Comparison of ENCODE assay signal across 6 cellular contexts in the genomic region with DNA sequence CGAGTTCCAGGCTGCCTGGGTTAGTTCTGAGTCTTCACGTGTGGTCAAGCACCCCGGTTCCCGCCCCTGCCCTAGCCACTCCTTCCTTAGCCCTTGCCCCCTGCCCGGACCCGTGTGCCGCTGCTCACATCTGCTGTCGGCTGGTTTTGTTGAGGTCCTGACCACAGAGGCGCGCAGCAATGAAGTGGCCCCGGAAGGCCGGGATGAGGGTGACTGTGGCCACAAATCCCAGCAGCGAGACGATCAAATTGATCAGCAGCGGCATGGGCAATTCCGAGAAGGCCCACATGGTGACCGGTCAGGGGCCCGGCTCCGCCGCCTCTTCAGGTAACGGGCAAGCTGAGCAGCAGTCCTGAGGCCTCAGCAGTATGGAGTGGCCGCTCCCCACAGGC. TPM values are rescaled to one million over a fixed set of nuclear protein-coding genes. Genes with fewer than 3 reads are reported as not detected.
DNase-seq lines count a peak whose midpoint lies in the region; ATAC-seq and FAIRE-seq lines count a peak whose summit lies in the region.

No MANE protein-coding gene starts in this region.

- peaks cover 5% of the 10 kb centered on the region for H3K79me1 ChIP-seq in mesendoderm (ENCODE audit: low read length)

- peaks cover 5% of the 10 kb centered on the region for H3K4me1 ChIP-seq in mesendoderm (ENCODE audit: control insufficient read depth, low read depth, low read length)

- no peak overlapping the region for H2BK15ac ChIP-seq in mesendoderm (replicated peaks; ENCODE audit: low read depth)

- H2BK120ac ChIP-seq in mesendoderm (ENCODE audit: low read depth, low read length), result no peak overlapping the region

- H2AK5ac ChIP-seq in mesendoderm (ENCODE audit: low read length), result no peak overlapping the region

- H3K4me3 ChIP-seq in GM08714 (ENCODE audit: low read length) (peak overlapping the region; percentile 70), mesendoderm (ENCODE audit: low read length) (peak overlapping the region; percentile 84)

- H3K27ac Mint-ChIP-seq in activated T-helper 1 cell treated with anti-CD3 and anti-CD28 coated beads, Interleukin-12 subunit alpha, Interleukin-12 subunit beta, Interleukin-2, Interleukin-4 antibody, amounts not matched to agents 30 ng/mL and 10 ng/mL and 1 ng/mL, durations not matched to agents 14 hours and 24 hours and 36 hours, result peak overlapping the region; percentile 95

- intact Hi-C loops in activated T-helper 1 cell treated with anti-CD3 and anti-CD28 coated beads, Interleukin-12 subunit alpha, Interleukin-12 subunit beta, Interleukin-2, Interleukin-4 antibody, amounts not matched to agents 30 ng/mL and 10 ng/mL and 1 ng/mL, durations not matched to agents 14 hours and 24 hours and 36 hours (cut with micrococcal nuclease), result loop anchor here (1.0 to 5.0 kb wide), 6 partner anchors 17 to 309 kb away; partner anchors contain the start of genes DDX6, HINFP, HMBS and HYOU1

- H3K23ac ChIP-seq in mesendoderm (ENCODE audit: low read length), result no peak overlapping the region

- WGBS in mesendoderm (ENCODE audit: extremely low coverage, insufficient coverage, low lambda C conversion rate), result no CpG with 5 or more reads among the region's 22 CpGs

- H3K27ac ChIP-seq in mesendoderm (ENCODE audit: low read depth, low read length), result peak overlapping the region; percentile 78

- peak overlapping the region; percentile 91 for H3K4me3 Mint-ChIP-seq in activated T-helper 1 cell treated with anti-CD3 and anti-CD28 coated beads, Interleukin-12 subunit alpha, Interleukin-12 subunit beta, Interleukin-2, Interleukin-4 antibody, amounts not matched to agents 30 ng/mL and 10 ng/mL and 1 ng/mL, durations not matched to agents 14 hours and 24 hours and 36 hours

- peaks cover 31% of the 10 kb centered on the region for H3K36me3 Mint-ChIP-seq in activated T-helper 1 cell treated with anti-CD3 and anti-CD28 coated beads, Interleukin-12 subunit alpha, Interleukin-12 subunit beta, Interleukin-2, Interleukin-4 antibody, amounts not matched to agents 30 ng/mL and 10 ng/mL and 1 ng/mL, durations not matched to agents 14 hours and 24 hours and 36 hours (ENCODE audit: low read depth)

- DNase-seq in activated T-helper 1 cell treated with anti-CD3 and anti-CD28 coated beads, Interleukin-12 subunit alpha, Interleukin-12 subunit beta, Interleukin-2, Interleukin-4 antibody, amounts not matched to agents 30 ng/mL and 10 ng/mL and 1 ng/mL, durations not matched to agents 14 hours and 24 hours and 36 hours (ENCODE audit: low spot score), result no peak
- DNase-seq in mesendoderm (no peak), occipital lobe (lab: John Stamatoyannopoulos, UW) (no peak), HTR-8/SVneo (ENCODE audit: insufficient read length, low spot score) (no peak)

- H3K79me2 ChIP-seq in mesendoderm (ENCODE audit: control insufficient read depth, insufficient read depth, low read length), result peaks cover 6% of the 10 kb centered on the region

- H3K4me2 ChIP-seq in mesendoderm (ENCODE audit: low read length), result peak overlapping the region; percentile 58

- peak overlapping the region; percentile 75 for H3K18ac ChIP-seq in mesendoderm (ENCODE audit: low read length)

- H3K9me3 Mint-ChIP-seq in activated T-helper 1 cell treated with anti-CD3 and anti-CD28 coated beads, Interleukin-12 subunit alpha, Interleukin-12 subunit beta, Interleukin-2, Interleukin-4 antibody, amounts not matched to agents 30 ng/mL and 10 ng/mL and 1 ng/mL, durations not matched to agents 14 hours and 24 hours and 36 hours, result no peaks in the 10 kb centered on the region

- H3K4ac ChIP-seq in mesendoderm (ENCODE audit: low read depth, low read length), result peak overlapping the region; percentile 50

- H3K9ac ChIP-seq in mesendoderm (ENCODE audit: low read length), result peak overlapping the region; percentile 94

- no peaks in the 10 kb centered on the region for H3K27me3 Mint-ChIP-seq in activated T-helper 1 cell treated with anti-CD3 and anti-CD28 coated beads, Interleukin-12 subunit alpha, Interleukin-12 subunit beta, Interleukin-2, Interleukin-4 antibody, amounts not matched to agents 30 ng/mL and 10 ng/mL and 1 ng/mL, durations not matched to agents 14 hours and 24 hours and 36 hours (ENCODE audit: insufficient read depth)

- no peak overlapping the region for H4K8ac ChIP-seq in mesendoderm (ENCODE audit: low read depth, low read length)

- ATAC-seq in HG02852 (IDR thresholded peaks at IDR 0.05; ENCODE audit: unreplicated experiment), result peak; percentile 17

- peak overlapping the region; percentile 97 for H3K56ac ChIP-seq in mesendoderm (ENCODE audit: low read length)

- no peak overlapping the region for H4K5ac ChIP-seq in mesendoderm (ENCODE audit: low read length)

- H2BK5ac ChIP-seq in mesendoderm (ENCODE audit: low read length), result no peak overlapping the region

- H3K36me3 ChIP-seq in mesendoderm (ENCODE audit: control insufficient read depth, insufficient read depth, low read length), result peaks cover 4% of the 10 kb centered on the region

- peaks cover 41% of the 10 kb centered on the region for H3K4me1 Mint-ChIP-seq in activated T-helper 1 cell treated with anti-CD3 and anti-CD28 coated beads, Interleukin-12 subunit alpha, Interleukin-12 subunit beta, Interleukin-2, Interleukin-4 antibody, amounts not matched to agents 30 ng/mL and 10 ng/mL and 1 ng/mL, durations not matched to agents 14 hours and 24 hours and 36 hours (ENCODE audit: low read depth)

- no peak for FAIRE-seq in HTR-8/SVneo (lab: Jason Lieb, UNC)

- H3K27me3 ChIP-seq in mesendoderm (ENCODE audit: insufficient read depth, low read length, poor library complexity), result no peaks in the 10 kb centered on the region

RNA-seq across cellular contexts. Expression of gene DPAGT1, which starts 0.3 kb away (rescaled TPM):
- total RNA-seq in activated T-helper 1 cell treated with anti-CD3 and anti-CD28 coated beads, Interleukin-12 subunit alpha, Interleukin-12 subunit beta, Interleukin-2, Interleukin-4 antibody, amounts not matched to agents 30 ng/mL and 10 ng/mL and 1 ng/mL, durations not matched to agents 14 hours and 24 hours and 36 hours, result 81.8 and 84.4 TPM in 2 replicates
- 41.4 TPM for polyA plus RNA-seq in mesendoderm (2013, experiment 1 of 2)
- 40.9 TPM for polyA plus RNA-seq in mesendoderm (2013, experiment 2 of 2)
- total RNA-seq in occipital lobe, result 8.7 TPM

RNA-seq across cellular contexts. Expression of gene C2CD2L, which starts 5.8 kb away (rescaled TPM):
- total RNA-seq in activated T-helper 1 cell treated with anti-CD3 and anti-CD28 coated beads, Interleukin-12 subunit alpha, Interleukin-12 subunit beta, Interleukin-2, Interleukin-4 antibody, amounts not matched to agents 30 ng/mL and 10 ng/mL and 1 ng/mL, durations not matched to agents 14 hours and 24 hours and 36 hours, result 35.7 and 38.2 TPM in 2 replicates
- 2.1 TPM for polyA plus RNA-seq in mesendoderm (2013, experiment 1 of 2)
- 2.0 TPM for polyA plus RNA-seq in mesendoderm (2013, experiment 2 of 2)
- total RNA-seq in occipital lobe, result 7.6 TPM

RNA-seq across cellular contexts. Expression of gene HMBS, which starts 16.7 kb away (rescaled TPM):
- total RNA-seq in activated T-helper 1 cell treated with anti-CD3 and anti-CD28 coated beads, Interleukin-12 subunit alpha, Interleukin-12 subunit beta, Interleukin-2, Interleukin-4 antibody, amounts not matched to agents 30 ng/mL and 10 ng/mL and 1 ng/mL, durations not matched to agents 14 hours and 24 hours and 36 hours, result 55.0 and 55.6 TPM in 2 replicates
- polyA plus RNA-seq in mesendoderm (2013, experiment 1 of 2), result 40.0 TPM
- polyA plus RNA-seq in mesendoderm (2013, experiment 2 of 2), result 37.8 TPM
- total RNA-seq in occipital lobe, result 2.0 TPM

RNA-seq across cellular contexts. Expression of gene HINFP, which starts 20.0 kb away (rescaled TPM):
- total RNA-seq in activated T-helper 1 cell treated with anti-CD3 and anti-CD28 coated beads, Interleukin-12 subunit alpha, Interleukin-12 subunit beta, Interleukin-2, Interleukin-4 antibody, amounts not matched to agents 30 ng/mL and 10 ng/mL and 1 ng/mL, durations not matched to agents 14 hours and 24 hours and 36 hours, result 31.2 and 35.2 TPM in 2 replicates
- 17.5 TPM for polyA plus RNA-seq in mesendoderm (2013, experiment 1 of 2)
- polyA plus RNA-seq in mesendoderm (2013, experiment 2 of 2), result 18.8 TPM
- 21.7 TPM for total RNA-seq in occipital lobe

RNA-seq across cellular contexts. Expression of gene VPS11, which starts 33.7 kb away (rescaled TPM):
- total RNA-seq in activated T-helper 1 cell treated with anti-CD3 and anti-CD28 coated beads, Interleukin-12 subunit alpha, Interleukin-12 subunit beta, Interleukin-2, Interleukin-4 antibody, amounts not matched to agents 30 ng/mL and 10 ng/mL and 1 ng/mL, durations not matched to agents 14 hours and 24 hours and 36 hours, result 23.5 and 24.0 TPM in 2 replicates
- polyA plus RNA-seq in mesendoderm (2013, experiment 1 of 2), result 14.4 TPM
- polyA plus RNA-seq in mesendoderm (2013, experiment 2 of 2), result 13.2 TPM
- total RNA-seq in occipital lobe, result 22.1 TPM

Comparison
In these comparisons a context has a peak if more than half of its experiments do, and no peak if none do; other contexts are left out.
1. RNA of gene HMBS, which starts 16.7 kb away (total RNA-seq): 55.0 to 55.6 TPM in activated T-helper 1 cell treated with anti-CD3 and anti-CD28 coated beads, Interleukin-12 subunit alpha, Interleukin-12 subunit beta, Interleukin-2, Interleukin-4 antibody, amounts not matched to agents 30 ng/mL and 10 ng/mL and 1 ng/mL, durations not matched to agents 14 hours and 24 hours and 36 hours; 2.0 TPM in occipital lobe (single experiment); every median in the first group is over 10 times any median in the second.